Comparison of ENCODE assay signal across 17 cellular contexts in genomic region chr1:25468037-25468436, GRCh38. TPM values are rescaled to one million over a fixed set of nuclear protein-coding genes. Genes with fewer than 3 reads are reported as not detected.
DNase-seq lines count a peak whose midpoint lies in the region; ATAC-seq, FAIRE-seq and TF ChIP-seq lines count a peak whose summit lies in the region.
"Had no signal": no experiment of that assay in that cellular context is flagged by ENCODE, and none has a peak within 500 bp of the region (broad histone marks: within the 10 kb centered on the region; RNA-seq: fewer than 3 reads in every experiment).

No MANE protein-coding gene starts in this region.

- DNase-seq in DMS 273 treated with DMSO at 0.1 percent for 48 hours (lab: John Stamatoyannopoulos, UW), result peak; percentile 29
- DNase-seq in Karpas-422, result no peak
- peak; percentile 21 to 58 (median 48) for DNase-seq in body of pancreas
- no peak for DNase-seq in HTR-8/SVneo (ENCODE audit: insufficient read length, low spot score)
- DNase-seq in H4 (ENCODE audit: low spot score), result no peak
- no peak for DNase-seq in upper lobe of right lung
- DNase-seq: activated CD4-positive, alpha-beta T cell treated with anti-CD3 and anti-CD28 coated beads for 48 hours; activated naive CD4-positive, alpha-beta T cell treated with anti-CD3 and anti-CD28 coated beads for 36 hours; GOT3; lower lobe of right lung; NCI-H146; NCI-H82; substantia nigra had no signal

- H2AFZ ChIP-seq in Karpas-422 (ENCODE audit: low read length), result no peak overlapping the region

- no peaks in the 10 kb centered on the region for H4K20me1 ChIP-seq in Karpas-422 (ENCODE audit: insufficient read depth, low read depth, low read length)

- TF ChIP-seq CTCF in body of pancreas (IDR thresholded peaks at IDR 0.05) (no peak), upper lobe of right lung (IDR thresholded peaks at IDR 0.05) (no peak)

- intact Hi-C loops in body of pancreas (cut with DNase I) (no loop called here), upper lobe of right lung (cut with DNase I) (no loop called here)

- no peak overlapping the region for H3K9ac ChIP-seq in Karpas-422 (ENCODE audit: low read length)

- H3K9me2 ChIP-seq in Karpas-422 (replicated peaks; ENCODE audit: insufficient read depth, low read length), result no peaks in the 10 kb centered on the region

- no peak for FAIRE-seq in HTR-8/SVneo (lab: Jason Lieb, UNC)

- H3K4me2 ChIP-seq in Karpas-422 (ENCODE audit: low read depth, low read length, poor library complexity, severe bottlenecking), result no peak overlapping the region

- no peaks in the 10 kb centered on the region for H3K27me3 ChIP-seq in Karpas-422 (ENCODE audit: low read length)
- H3K27me3 ChIP-seq in body of pancreas, result no peaks in the 10 kb centered on the region
- no peaks in the 10 kb centered on the region for H3K27me3 ChIP-seq in upper lobe of right lung
- H3K27me3 ChIP-seq: SJSA1 had no signal

- no peak for TF ChIP-seq POLR2A in body of pancreas (IDR thresholded peaks at IDR 0.05)

- H3K4me3 ChIP-seq in Karpas-422 (ENCODE audit: low read length) (no peak overlapping the region), body of pancreas (no peak overlapping the region), mesodermal cell (ENCODE audit: extremely low read depth, insufficient read depth, low read length, poor library complexity, severe bottlenecking) (no peak overlapping the region), upper lobe of right lung (no peak overlapping the region)
- H3K4me3 ChIP-seq: lower lobe of right lung, prostate gland, SJSA1 had no signal

- peaks cover 86% of the 10 kb centered on the region for H3K79me2 ChIP-seq in Karpas-422 (ENCODE audit: low read length)

- H3K9me3 ChIP-seq in Karpas-422 (ENCODE audit: low read length) (no peaks in the 10 kb centered on the region), body of pancreas (no peaks in the 10 kb centered on the region), mesodermal cell (ENCODE audit: control insufficient read depth, low read length) (no peaks in the 10 kb centered on the region), upper lobe of right lung (no peaks in the 10 kb centered on the region)
- H3K9me3 ChIP-seq: lower lobe of right lung, prostate gland, SJSA1 had no signal

- ATAC-seq in body of pancreas (peak; percentile 78), GM18861 (IDR thresholded peaks at IDR 0.05; ENCODE audit: unreplicated experiment) (no peak), upper lobe of right lung (no peak)
- ATAC-seq: lower lobe of right lung had no signal

- H3K4me1 ChIP-seq in Karpas-422 (ENCODE audit: low read length), result peaks cover 55% of the 10 kb centered on the region
- peaks cover 45% of the 10 kb centered on the region for H3K4me1 ChIP-seq in body of pancreas
- H3K4me1 ChIP-seq in mesodermal cell (ENCODE audit: control insufficient read depth, insufficient read depth, low read length, poor library complexity, severe bottlenecking), result no peaks in the 10 kb centered on the region
- no peaks in the 10 kb centered on the region for H3K4me1 ChIP-seq in upper lobe of right lung

- H3K27ac ChIP-seq in Karpas-422 (ENCODE audit: low read length), result peak overlapping the region; percentile 48
- peak overlapping the region in 3 of 4 donors; percentile 2 to 54 (median 15) for H3K27ac ChIP-seq in body of pancreas
- H3K27ac ChIP-seq in mesodermal cell (ENCODE audit: low read depth, low read length, severe bottlenecking), result peak overlapping the region; percentile 29
- no peak overlapping the region for H3K27ac ChIP-seq in upper lobe of right lung
- H3K27ac ChIP-seq: lower lobe of right lung, prostate gland, SJSA1 had no signal

- H3K36me3 ChIP-seq in Karpas-422 (ENCODE audit: insufficient read depth, low read length) (peaks cover 15% of the 10 kb centered on the region; the same call in 1 of the 2 replicates), body of pancreas (replicated peaks in 1 of 2; ENCODE audit: insufficient read depth in 1 of 2, low read depth in 2 of 2) (no peaks in the 10 kb centered on the region), mesodermal cell (ENCODE audit: control insufficient read depth, insufficient read depth, low read length) (peaks cover 10% of the 10 kb centered on the region), upper lobe of right lung (no peaks in the 10 kb centered on the region)
- H3K36me3 ChIP-seq: lower lobe of right lung, prostate gland, SJSA1 had no signal

RNA-seq across cellular contexts. Expression of gene MACO1, which starts 37.3 kb away (rescaled TPM):
- 29.7 and 31.4 TPM in 2 replicates for total RNA-seq in Karpas-422 (2014; rRNA removed; shearing (Covaris generic); ENCODE audit: low replicate concordance)
- total RNA-seq in body of pancreas, result 10 to 100 TPM; 21.3 to 23.4 TPM
- 21.6 TPM for polyA plus RNA-seq in mesodermal cell (2013, experiment 1 of 2)
- polyA plus RNA-seq in mesodermal cell (2013, experiment 2 of 2), result 25.9 TPM
- total RNA-seq in H4 (2014; rRNA removed; shearing (Covaris generic)), result 14.9 and 17.2 TPM in 2 replicates
- total RNA-seq in upper lobe of right lung, result 20.2 TPM

RNA-seq across cellular contexts. Expression of gene RHCE, which starts 47.4 kb away (rescaled TPM):
- 3.1 TPM in 2 replicates for total RNA-seq in Karpas-422 (2014; rRNA removed; shearing (Covaris generic); ENCODE audit: low replicate concordance)
- total RNA-seq in body of pancreas (under 1 TPM in 1 of 2 donors, not detected in 1; 0.26 TPM), upper lobe of right lung (0.58 TPM)
- polyA plus RNA-seq in mesodermal cell (2013, experiment 1 of 2), result 0.41 TPM
- 0.35 TPM for polyA plus RNA-seq in mesodermal cell (2013, experiment 2 of 2)
- total RNA-seq in H4 (2014; rRNA removed; shearing (Covaris generic)), result 0.10 TPM in 1 of 2 replicates, not detected in the other

Comparison
In these comparisons a context has a peak if more than half of its experiments do, and no peak if none do; other contexts are left out.
1. DNase-seq: peak in DMS 273 treated with DMSO at 0.1 percent for 48 hours (single experiment) and body of pancreas (4 of 4); none in Karpas-422 (single experiment), HTR-8/SVneo (single experiment), H4 (single experiment) and upper lobe of right lung (single experiment).